Comparison of ENCODE assay signal across 8 cellular contexts in genomic region chr4:1726146-1726934, GRCh38. TPM values are rescaled to one million over a fixed set of nuclear protein-coding genes. Genes with fewer than 3 reads are reported as not detected.
DNase-seq lines count a peak whose midpoint lies in the region; ATAC-seq and TF ChIP-seq lines count a peak whose summit lies in the region.

No MANE protein-coding gene starts in this region.

- H2BK15ac ChIP-seq in IMR-90 (ENCODE audit: low read depth, low read length): no peak overlapping the region

- H3K4me3 ChIP-seq in IMR-90 (ENCODE audit: insufficient read depth, low read depth, low read length) (no peak overlapping the region), epithelial cell of proximal tubule (ENCODE audit: low read depth, low read length) (no peak overlapping the region)

- H3K27me3 ChIP-seq in IMR-90 (ENCODE audit: control insufficient read depth, insufficient read depth, low read length): no peaks in the 10 kb centered on the region

- no peak overlapping the region for H3K27ac ChIP-seq in IMR-90 (ENCODE audit: insufficient read depth, low read length)

- H3K79me1 ChIP-seq in IMR-90 (ENCODE audit: low read depth in 1 of 2, low read length in 2 of 2): peaks cover 40 to 79% of the 10 kb centered on the region in 2 experiments

- peak overlapping the region; percentile 64; the same call in 1 of the 2 replicates for H2AK5ac ChIP-seq in IMR-90 (ENCODE audit: low read depth, low read length)

- in situ Hi-C loops in IMR-90 (cut with MboI; ENCODE audit: low sequenced_read_pairs): no loop called here

- dilution Hi-C loops in IMR-90 (cut with HindIII; ENCODE audit: low sequenced_read_pairs, unreplicated experiment): no loop called here

- H3K36me3 ChIP-seq in IMR-90 (ENCODE audit: control insufficient read depth, insufficient read depth, low read length): peaks cover 17% of the 10 kb centered on the region

- peaks cover 24% of the 10 kb centered on the region for H4K20me1 ChIP-seq in IMR-90 (ENCODE audit: insufficient read depth, low read length)

- H3K4ac ChIP-seq in IMR-90 (ENCODE audit: low read depth, low read length): peak overlapping the region; percentile 40; the same call in 1 of the 2 replicates

- DNase-seq in DMS53 (lab: John Stamatoyannopoulos, UW) (peak; percentile 98), IMR-90 (peak; percentile 78), OCI-M1 (lab: John Stamatoyannopoulos, UW) (peak; percentile 92), activated T-cell treated with anti-CD3 and anti-CD28 coated beads for 48 hours (ENCODE audit: low read depth) (peak; percentile 77), epithelial cell of proximal tubule (ENCODE audit: low read depth) (no peak), naive B cell (peak; percentile 83)
- DNase-seq in stimulated activated CD8-positive, alpha-beta memory T cell treated with anti-CD3 and anti-CD28 coated beads, Interleukin-7, amount 100 ng/mL, for 48 hours (ENCODE audit: extremely low read depth in 1 of 2, low read depth in 1 of 2): peak; percentile 65 to 69

- no peak overlapping the region for H3K23ac ChIP-seq in IMR-90 (ENCODE audit: low read depth, low read length)

- H3K4me1 ChIP-seq in IMR-90 (ENCODE audit: control insufficient read depth, insufficient read depth, low read length): peaks cover 19% of the 10 kb centered on the region

- no TSS peak for BruUV-seq in IMR-90 (replicated peaks; lab: Mats Ljungman, UMichigan)

- H3K56ac ChIP-seq in IMR-90 (ENCODE audit: extremely low read depth, insufficient read depth, low read length): no peak overlapping the region

- H3K9ac ChIP-seq in IMR-90 (ENCODE audit: low read depth, low read length): no peak overlapping the region

- no peaks in the 10 kb centered on the region for H3K27me3 Mint-ChIP-seq in naive B cell

- H2BK120ac ChIP-seq in IMR-90 (ENCODE audit: low read depth, low read length): no peak overlapping the region; the same call in 1 of the 2 replicates

- H3K27ac Mint-ChIP-seq in naive B cell: peak overlapping the region; percentile 64 to 89 (median 83)

- POLR2A ChIA-PET in IMR-90 (lab: Charles Lee; ENCODE audit: unreplicated experiment): no interaction called here

- no peaks in the 10 kb centered on the region for H3K9me3 Mint-ChIP-seq in naive B cell

- H4K91ac ChIP-seq in IMR-90 (ENCODE audit: insufficient read depth, low read depth, low read length): no peak overlapping the region

- peak; percentile 86 for TF ChIP-seq CTCF in IMR-90 (conservative IDR thresholded peaks at IDR 0.05; ENCODE audit: low read depth, low read length)
- peak; percentile 98 for TF ChIP-seq CTCF in epithelial cell of proximal tubule (conservative IDR thresholded peaks at IDR 0.05; ENCODE audit: low read depth, low read length)

- peak overlapping the region; percentile 25 for H2BK5ac ChIP-seq in IMR-90 (ENCODE audit: low read depth, low read length, poor library complexity, severe bottlenecking)

- H2AK9ac ChIP-seq in IMR-90 (replicated peaks; ENCODE audit: low read depth, low read length, poor library complexity): peak overlapping the region; percentile 83

- peak overlapping the region in 5 of 8 donors; percentile 20 to 59 (median 41) for H3K4me3 Mint-ChIP-seq in naive B cell

- peak; percentile 76 for ATAC-seq in IMR-90 (ENCODE audit: low read depth)
- ATAC-seq in naive B cell (ENCODE audit: low read depth in 2 of 2): peak in 1 of 2 donors; percentile 17
- ATAC-seq in HG02973 (IDR thresholded peaks at IDR 0.05; ENCODE audit: unreplicated experiment): no peak

- intact Hi-C loops in IMR-90 (cut with micrococcal nuclease): loop anchor here (1.0 to 10.0 kb wide), 2 partner anchors 33 to 362 kb away; no protein-coding TSS in a partner anchor

- peak; percentile 72 for TF ChIP-seq RAD21 in IMR-90 (IDR thresholded peaks at IDR 0.05; ENCODE audit: low read length)

- H4K8ac ChIP-seq in IMR-90 (ENCODE audit: low read depth in 2 of 2, low read length in 2 of 2): peak overlapping the region in 1 of 2 experiments; percentile 87; a peak in 2 of 4 replicates

- CTCF ChIA-PET in IMR-90 (lab: Yijun Ruan, JAX): interaction anchor here (0.6 to 1.6 kb wide), 3 partner anchors 14 to 95 kb away, joined by 3 to 13 read pairs (median 3); partner anchors contain the start of gene SLBP

- H3K4me1 Mint-ChIP-seq in naive B cell: peaks cover 32 to 60% (median 34%) of the 10 kb centered on the region in 3 donors

- H3K4me2 ChIP-seq in IMR-90 (ENCODE audit: low read depth, low read length): no peak overlapping the region

- peak overlapping the region; percentile 85; the same call in 1 of the 2 replicates for H2BK20ac ChIP-seq in IMR-90 (ENCODE audit: low read depth, low read length)

- peak overlapping the region; percentile 79 for H2AFZ ChIP-seq in IMR-90 (replicated peaks; ENCODE audit: low read length, poor library complexity)

- no peaks in the 10 kb centered on the region for H3K9me3 ChIP-seq in IMR-90 (ENCODE audit: control insufficient read depth, insufficient read depth, low read length)

- H3K18ac ChIP-seq in IMR-90 (ENCODE audit: low read depth, low read length): no peak overlapping the region

- TF ChIP-seq POLR2A in IMR-90 (IDR thresholded peaks at IDR 0.05; ENCODE audit: low read depth, low read length): no peak

- peaks cover 9% of the 10 kb centered on the region for H3K9me1 ChIP-seq in IMR-90 (ENCODE audit: insufficient read depth, low read length)

- peak overlapping the region; percentile 52 for H4K5ac ChIP-seq in IMR-90 (ENCODE audit: low read depth, low read length)

- 0 out of 2 replicates have a peak overlapping the region, but pooled peaks have one; percentile 78 for H3K14ac ChIP-seq in IMR-90 (replicated peaks; ENCODE audit: low read depth, low read length)

- no peaks in the 10 kb centered on the region for H3K36me3 Mint-ChIP-seq in naive B cell

- 63% methylated on average over 9 of the region's 17 CpGs; no CpG with 5 or more reads in 1 of the 2 experiments for WGBS in IMR-90 (ENCODE audit: extremely low coverage in 2 of 2, insufficient read length in 1 of 2), 2 experiments

TF ChIP-seq in IMR-90, 13 proteins besides CTCF, POLR2A, EP300 and RAD21:
- no peak for TF ChIP-seq FOS (IDR thresholded peaks at IDR 0.05; ENCODE audit: low read depth, low read length)
- peak; percentile 57 for TF ChIP-seq SMC3 (IDR thresholded peaks at IDR 0.05; ENCODE audit: low read depth, low read length)

RNA-seq across cellular contexts. Expression of gene TACC3, which starts 5.0 kb away (rescaled TPM):
- total RNA-seq in IMR-90 (2012; rRNA removed) (15.0 and 15.1 TPM in 2 replicates), epithelial cell of proximal tubule (94.4 and 119 TPM in 2 replicates)
- polyA plus RNA-seq in IMR-90 (2012; rRNA removed) (49.7 and 49.8 TPM in 2 replicates), naive B cell (ENCODE audit: low read depth in 6 of 6) (10 to 100 TPM; 15.0 to 21.0 (median 17.2) TPM)
- 26.4 and 36.9 TPM in 2 replicates for polyA plus RNA-seq in IMR-90 (2012; cell fraction: cytosol; rRNA removed)
- polyA plus RNA-seq in IMR-90 (2012; cell fraction: nucleus; rRNA removed; ENCODE audit: low replicate concordance): 70.1 and 136 TPM in 2 replicates

RNA-seq across cellular contexts. Expression of gene TMEM129, which starts 5.2 kb away (rescaled TPM):
- 6.6 and 6.7 TPM in 2 replicates for total RNA-seq in IMR-90 (2012; rRNA removed)
- 26.6 and 30.6 TPM in 2 replicates for polyA plus RNA-seq in IMR-90 (2012; rRNA removed)
- polyA plus RNA-seq in IMR-90 (2012; cell fraction: cytosol; rRNA removed): 15.7 and 43.3 TPM in 2 replicates
- 27.0 and 66.0 TPM in 2 replicates for polyA plus RNA-seq in IMR-90 (2012; cell fraction: nucleus; rRNA removed; ENCODE audit: low replicate concordance)
- total RNA-seq in epithelial cell of proximal tubule: 27.8 and 50.9 TPM in 2 replicates
- 10 to 100 TPM; 29.6 to 43.7 (median 34.7) TPM for polyA plus RNA-seq in naive B cell (ENCODE audit: low read depth in 6 of 6)

RNA-seq across cellular contexts. Expression of gene SLBP, which starts 14.2 kb away (rescaled TPM):
- total RNA-seq in IMR-90 (2012; rRNA removed) (66.1 and 85.5 TPM in 2 replicates), epithelial cell of proximal tubule (114 and 157 TPM in 2 replicates)
- polyA plus RNA-seq in IMR-90 (2012; rRNA removed) (61.8 and 64.9 TPM in 2 replicates), naive B cell (ENCODE audit: low read depth in 6 of 6) (10 to 100 TPM; 32.7 to 50.5 (median 43.4) TPM)
- polyA plus RNA-seq in IMR-90 (2012; cell fraction: cytosol; rRNA removed): 23.0 and 34.5 TPM in 2 replicates
- 12.5 and 31.3 TPM in 2 replicates for polyA plus RNA-seq in IMR-90 (2012; cell fraction: nucleus; rRNA removed; ENCODE audit: low replicate concordance)

RNA-seq across cellular contexts. Expression of gene FAM53A, which starts 42.2 kb away (rescaled TPM):
- total RNA-seq in IMR-90 (2012; rRNA removed) (1.9 and 2.0 TPM in 2 replicates), epithelial cell of proximal tubule (2.1 and 2.5 TPM in 2 replicates)
- polyA plus RNA-seq in IMR-90 (2012; rRNA removed) (3.1 and 4.4 TPM in 2 replicates), naive B cell (ENCODE audit: low read depth in 6 of 6) (1 to 10 TPM; 1.5 to 2.9 (median 2.4) TPM)
- 3.7 and 4.1 TPM in 2 replicates for polyA plus RNA-seq in IMR-90 (2012; cell fraction: cytosol; rRNA removed)
- 5.3 and 12.2 TPM in 2 replicates for polyA plus RNA-seq in IMR-90 (2012; cell fraction: nucleus; rRNA removed; ENCODE audit: low replicate concordance)
